17 cellular contexts compared by ENCODE assay signal in the genomic region with DNA sequence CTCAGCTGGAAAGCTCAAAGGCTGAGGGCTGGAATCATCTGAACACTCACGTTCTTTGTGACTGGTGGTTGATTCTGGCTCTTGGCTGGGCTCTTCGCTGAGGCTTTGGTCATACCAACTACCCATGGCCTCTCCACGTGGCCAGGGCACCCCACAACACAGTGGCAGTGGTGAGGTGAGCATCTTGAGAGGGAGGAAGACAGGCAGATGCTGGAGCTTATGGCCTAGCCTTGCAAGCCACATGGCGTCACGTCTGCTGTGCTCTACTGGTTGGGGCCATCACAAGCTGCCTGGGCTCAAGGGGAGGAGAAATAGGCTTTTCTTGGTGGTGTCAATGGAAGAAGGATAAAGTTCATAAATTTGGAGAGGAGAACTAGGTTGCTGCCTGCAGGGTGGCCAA.
"Had no signal": no experiment of that assay in that cellular context is flagged by ENCODE, and none has a peak within 500 bp of the region (broad histone marks: within the 10 kb centered on the region; RNA-seq: fewer than 3 reads in every experiment).

No MANE protein-coding gene starts in this region.

- DNase-seq: activated B cell treated with CpG ODN at 0.5 μM for 24 hours; activated CD4-positive, alpha-beta T cell treated with anti-CD3 and anti-CD28 coated beads, Interleukin-2, amount 10 ng/mL, durations not matched to agents 24 days and 14 days; activated CD8-positive, alpha-beta memory T cell treated with anti-CD3 and anti-CD28 coated beads for 24 hours; effector CD8-positive, alpha-beta T cell; foreskin fibroblast; left cardiac atrium; nephron progenitor cell; occipital lobe; retina; SHP77; spleen; stimulated activated CD4-positive, alpha-beta T cell treated with anti-CD3 and anti-CD28 coated beads, Interleukin-4, amount 100 ng/mL, for 4 hours; stimulated activated naive B cell treated with anti-CD40 and anti-IgM and Interleukin-4, amounts not matched to agents 10 μg/mL and 1 μg/mL and 100 μg/mL, for 72 hours; T-helper 9 cell; tibial artery had no signal

- H3K27ac Mint-ChIP-seq: activated CD4-positive, alpha-beta T cell treated with anti-CD3 and anti-CD28 coated beads, Interleukin-2, amount 10 ng/mL, durations not matched to agents 24 days and 14 days; stimulated activated naive B cell treated with anti-CD40 and anti-IgM and Interleukin-4, amounts not matched to agents 10 μg/mL and 1 μg/mL and 100 μg/mL, for 72 hours had no signal

- H3K27me3 Mint-ChIP-seq: activated B cell treated with CpG ODN at 0.5 μM for 24 hours; activated CD4-positive, alpha-beta T cell treated with anti-CD3 and anti-CD28 coated beads, Interleukin-2, amount 10 ng/mL, durations not matched to agents 24 days and 14 days; stimulated activated naive B cell treated with anti-CD40 and anti-IgM and Interleukin-4, amounts not matched to agents 10 μg/mL and 1 μg/mL and 100 μg/mL, for 72 hours had no signal

- H3K4me3 Mint-ChIP-seq: activated B cell treated with CpG ODN at 0.5 μM for 24 hours; activated CD4-positive, alpha-beta T cell treated with anti-CD3 and anti-CD28 coated beads, Interleukin-2, amount 10 ng/mL, durations not matched to agents 24 days and 14 days; nephron progenitor cell; stimulated activated naive B cell treated with anti-CD40 and anti-IgM and Interleukin-4, amounts not matched to agents 10 μg/mL and 1 μg/mL and 100 μg/mL, for 72 hours had no signal

- ATAC-seq: left cardiac atrium; stimulated activated naive B cell treated with anti-CD40 and anti-IgM and Interleukin-4, amounts not matched to agents 10 μg/mL and 1 μg/mL and 100 μg/mL, for 72 hours had no signal

- H3K27ac ChIP-seq: ascending aorta, SK-N-MC, spleen, tibial artery had no signal

- H3K9me3 Mint-ChIP-seq: activated B cell treated with CpG ODN at 0.5 μM for 24 hours; activated CD4-positive, alpha-beta T cell treated with anti-CD3 and anti-CD28 coated beads, Interleukin-2, amount 10 ng/mL, durations not matched to agents 24 days and 14 days; stimulated activated naive B cell treated with anti-CD40 and anti-IgM and Interleukin-4, amounts not matched to agents 10 μg/mL and 1 μg/mL and 100 μg/mL, for 72 hours had no signal
